ENCODE assay signal across 9 cellular contexts in the genomic region with DNA sequence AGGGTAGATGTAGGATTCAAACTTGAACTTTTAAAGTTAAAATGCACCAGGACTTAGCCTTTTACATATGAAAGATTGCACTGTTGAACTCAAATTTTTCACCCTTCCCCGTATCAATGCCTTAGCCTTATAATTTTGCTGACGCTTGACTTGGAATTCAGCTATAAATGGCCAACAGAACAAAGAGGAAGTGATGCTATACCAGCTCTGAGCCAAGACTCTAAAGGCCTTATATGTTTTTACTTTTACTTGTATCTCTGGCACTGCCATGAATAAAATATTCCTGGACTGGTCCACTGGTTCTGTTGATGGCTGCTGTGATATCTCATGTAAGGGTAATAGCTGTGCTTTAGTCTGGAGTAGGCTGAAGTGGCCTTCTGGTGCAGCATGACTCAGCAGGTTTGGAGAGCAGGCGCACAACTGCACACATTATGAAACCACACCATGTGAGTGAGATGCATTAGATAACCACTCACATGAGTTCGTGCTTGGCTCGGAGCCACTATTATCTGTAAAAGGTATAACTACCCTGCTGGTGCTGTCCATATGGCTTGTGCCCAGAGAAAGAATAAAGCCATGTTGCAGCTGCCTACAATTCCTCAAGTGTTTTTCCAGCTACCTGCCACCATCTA.
DNase-seq lines count a peak whose midpoint lies in the region; ATAC-seq, FAIRE-seq and TF ChIP-seq lines count a peak whose summit lies in the region.
"Had no signal": no experiment of that assay in that cellular context is flagged by ENCODE, and none has a peak within 500 bp of the region (broad histone marks: within the 10 kb centered on the region; RNA-seq: fewer than 3 reads in every experiment).

No MANE protein-coding gene starts in this region.

- no peak for FAIRE-seq in urothelium cell line (lab: Jason Lieb, UNC)

- ATAC-seq in HG03159 (IDR thresholded peaks at IDR 0.05; ENCODE audit: unreplicated experiment), result no peak

- no peak for TF ChIP-seq POLR2A in erythroblast (IDR thresholded peaks at IDR 0.05; ENCODE audit: low read length)

- DNase-seq in stimulated activated CD4-positive, alpha-beta T cell treated with anti-CD3 and anti-CD28 coated beads, Interleukin-1b, Interleukin-23, amount 100 ng/mL, for 48 hours, result peak; percentile 5
- no peak for DNase-seq in stimulated activated CD4-positive, alpha-beta T cell treated with anti-CD3 and anti-CD28 coated beads, Interleukin-2, amount 100 ng/mL, for 48 hours
- peak; percentile 62 for DNase-seq in NCI-H69 (lab: John Stamatoyannopoulos, UW)
- DNase-seq in erythroblast (lab: John Stamatoyannopoulos, UW), result peak; percentile 81 to 90
- DNase-seq in urothelium cell line (ENCODE audit: low spot score), result peak; percentile 8
- DNase-seq in cerebellar nuclear complex (lab: John Stamatoyannopoulos, UW), result no peak
- DNase-seq in NCI-H446 treated with DMSO at 0.1 percent for 48 hours (lab: John Stamatoyannopoulos, UW), result no peak
- DNase-seq: activated CD4-positive, CD25-positive, alpha-beta regulatory T cell had no signal

Comparison
In these comparisons a context has a peak if more than half of its experiments do, and no peak if none do; other contexts are left out.
1. DNase-seq: peak in stimulated activated CD4-positive, alpha-beta T cell treated with anti-CD3 and anti-CD28 coated beads, Interleukin-1b, Interleukin-23, amount 100 ng/mL, for 48 hours (single experiment), NCI-H69 (single experiment), erythroblast (2 of 2) and urothelium cell line (single experiment); none in stimulated activated CD4-positive, alpha-beta T cell treated with anti-CD3 and anti-CD28 coated beads, Interleukin-2, amount 100 ng/mL, for 48 hours (0 of 2), cerebellar nuclear complex (0 of 2) and NCI-H446 treated with DMSO at 0.1 percent for 48 hours (single experiment).